11 cellular contexts compared by ENCODE assay signal in the genomic region with DNA sequence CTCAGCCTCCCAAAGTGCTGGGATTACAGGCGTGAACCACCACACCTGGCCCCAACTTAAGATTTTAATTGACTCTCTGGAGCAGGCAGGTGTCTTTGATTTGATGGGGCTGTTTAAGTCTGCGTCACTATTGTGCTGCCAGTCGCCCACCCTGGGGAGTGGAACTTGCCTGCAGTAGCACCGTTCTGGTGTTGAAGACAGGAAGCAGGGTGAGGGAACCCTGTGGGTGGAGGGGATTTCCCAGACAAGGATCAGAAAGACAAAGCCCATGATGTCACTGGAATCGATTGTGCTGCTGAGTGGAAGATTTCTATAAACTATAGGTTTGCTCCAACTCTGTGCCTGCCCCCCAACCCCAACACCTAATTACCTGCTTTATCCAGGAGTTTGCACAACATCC. TPM values are rescaled to one million over a fixed set of nuclear protein-coding genes. Genes with fewer than 3 reads are reported as not detected.
DNase-seq lines count a peak whose midpoint lies in the region; ATAC-seq, FAIRE-seq and TF ChIP-seq lines count a peak whose summit lies in the region.
"Had no signal": no experiment of that assay in that cellular context is flagged by ENCODE, and none has a peak within 500 bp of the region (broad histone marks: within the 10 kb centered on the region; RNA-seq: fewer than 3 reads in every experiment).

No MANE protein-coding gene starts in this region.

- no peaks in the 10 kb centered on the region for H3K9me3 ChIP-seq in GM12878 (replicated peaks; ENCODE audit: control insufficient read depth, insufficient read depth, low read length)

- RAD21 ChIA-PET in GM12878 (lab: Charles Lee; ENCODE audit: unreplicated experiment) = interaction anchor here (0.8 to 3.0 kb wide), 6 partner anchors 20 to 816 kb away, joined by 3 to 23 read pairs (median 8); no protein-coding TSS in a partner anchor

- H4K20me1 ChIP-seq in GM12878 (ENCODE audit: control insufficient read depth, insufficient read depth) = no peaks in the 10 kb centered on the region

- TF ChIP-seq EP300 in GM12878 (IDR thresholded peaks at IDR 0.05; ENCODE audit: borderline replicate concordance in 1 of 2, control insufficient read depth in 1 of 2, low read depth in 2 of 2, low read length in 2 of 2) = no peak

- no peak for TF ChIP-seq POLR2A in GM12878 (IDR thresholded peaks at IDR 0.05; ENCODE audit: low read depth, low read length)

- in situ Hi-C loops in GM12878 (cut with MboI) = no loop called here

- TF ChIP-seq CTCF in GM12878 (IDR thresholded peaks at IDR 0.05 in 2 of 3, conservative IDR thresholded peaks at IDR 0.05 in 1 of 3; ENCODE audit: control insufficient read depth in 2 of 3, extremely low read depth in 1 of 3, insufficient read depth in 1 of 3, low read depth in 3 of 3, low read length in 3 of 3) = no peak

- peak; percentile 69 for ATAC-seq in GM19438 (IDR thresholded peaks at IDR 0.05; ENCODE audit: low read depth, unreplicated experiment)
- peak; percentile 85 for ATAC-seq in GM12878
- ATAC-seq: esophagus mucosa had no signal

- H3K9ac ChIP-seq in GM12878 (ENCODE audit: control insufficient read depth, insufficient read depth, low read length) = no peak overlapping the region

- POLR2A ChIA-PET in GM12878 (lab: Charles Lee) = no interaction called here

- intact Hi-C loops in GM12878 (cut with micrococcal nuclease; ENCODE audit: unreplicated experiment) = loop anchor here (5.0 kb wide), 1 partner anchor 297 kb away; no protein-coding TSS in a partner anchor

- TF ChIP-seq RAD21 in GM12878 (IDR thresholded peaks at IDR 0.05; ENCODE audit: insufficient read depth, low read depth, low read length) = no peak

- no peaks in the 10 kb centered on the region for H3K36me3 ChIP-seq in GM12878 (ENCODE audit: control insufficient read depth in 2 of 2, insufficient read depth in 2 of 2, low read length in 1 of 2)

- peak overlapping the region; percentile 54; the same call in 1 of the 2 replicates for H3K4me2 ChIP-seq in GM12878 (ENCODE audit: control insufficient read depth, insufficient read depth)

- no TSS peak for BruUV-seq in GM12878 (replicated peaks; lab: Mats Ljungman, UMichigan)

- no peak for FAIRE-seq in GM12878 (lab: Jason Lieb, UNC)
- FAIRE-seq: GM18507 had no signal

- peaks cover 6% of the 10 kb centered on the region; the same call in 1 of the 2 replicates for H3K4me1 ChIP-seq in GM12878 (ENCODE audit: control insufficient read depth, insufficient read depth, low read length)

- H3K27ac ChIP-seq in GM12878 (ENCODE audit: control insufficient read depth, insufficient read depth) = no peak overlapping the region

- 15% methylated on average over 5 of the region's 5 CpGs for WGBS in GM12878 (ENCODE audit: insufficient coverage, insufficient replicate concordance, low lambda C conversion rate, missing lambda C conversion rate)

- peak overlapping the region; percentile 29; the same call in 1 of the 2 replicates for H2AFZ ChIP-seq in GM12878 (ENCODE audit: control insufficient read depth, low read depth, low read length)

- DNase-seq in T-helper 22 cell (ENCODE audit: low read depth) = peak; percentile 5
- peak; percentile 13 for DNase-seq in GM12878 (ENCODE audit: low read depth, low spot score)
- peak; percentile 22 to 62 for DNase-seq in stimulated activated CD8-positive, alpha-beta memory T cell treated with anti-CD3 and anti-CD28 coated beads, Interleukin-2, amount 100 ng/mL, for 48 hours (ENCODE audit: low read depth in 2 of 2)
- DNase-seq in NCI-H1436 treated with DMSO at 0.1 percent for 48 hours (lab: John Stamatoyannopoulos, UW) = no peak
- no peak for DNase-seq in NCI-H1930 (lab: John Stamatoyannopoulos, UW)
- DNase-seq in anterior cingulate cortex (lab: John Stamatoyannopoulos, UW) = no peak
- no peak for DNase-seq in NCI-H1436 (lab: John Stamatoyannopoulos, UW)
- DNase-seq: NCI-H2107 had no signal

- no peaks in the 10 kb centered on the region for H3K27me3 ChIP-seq in GM12878 (replicated peaks in 1 of 2; ENCODE audit: control insufficient read depth in 2 of 2, insufficient read depth in 2 of 2, low read length in 1 of 2)

- no peaks in the 10 kb centered on the region for H3K79me2 ChIP-seq in GM12878 (ENCODE audit: control insufficient read depth, insufficient read depth, low read length)

- SMC1A ChIA-PET in GM12878 (lab: Charles Lee; ENCODE audit: uncharacterized antibody, unreplicated experiment) = interaction anchor here (0.6 to 3.5 kb wide), 10 partner anchors 16 to 1014 kb away, joined by 3 to 25 read pairs (median 6); no protein-coding TSS in a partner anchor

- CTCF ChIA-PET in GM12878 (lab: Yijun Ruan, JAX) = interaction anchor here (0.8 to 5.7 kb wide), 20 partner anchors 16 to 816 kb away, joined by 3 to 56 read pairs (median 16); no protein-coding TSS in a partner anchor

- H3K4me3 ChIP-seq in GM12878 = no peak overlapping the region

TF ChIP-seq in GM12878, 131 proteins besides CTCF, POLR2A, EP300 and RAD21 (continues in another document):
- TF ChIP-seq WRNIP1 (IDR thresholded peaks at IDR 0.05; ENCODE audit: borderline replicate concordance, low read depth, low read length) (no peak), MEF2B (IDR thresholded peaks at IDR 0.05; ENCODE audit: partially characterized antibody, poor library complexity, severe bottlenecking) (no peak), CHD4 (IDR thresholded peaks at IDR 0.05) (no peak), ZZZ3 (IDR thresholded peaks at IDR 0.05; ENCODE audit: control insufficient read depth, insufficient read length, low read depth) (no peak), RFX5 (IDR thresholded peaks at IDR 0.05; ENCODE audit: low read depth, low read length) (no peak), SP1 (IDR thresholded peaks at IDR 0.05; ENCODE audit: low read depth, low read length) (no peak), EGR1 (IDR thresholded peaks at IDR 0.05; ENCODE audit: borderline replicate concordance in 1 of 2, low read depth in 2 of 2, low read length in 2 of 2) (0 out of 3 replicates have a peak, but pooled peaks of 1 of the 2 experiments have one; percentile 26), RUNX3 (IDR thresholded peaks at IDR 0.05; ENCODE audit: low read length) (peak; percentile 39; the same call in 1 of the 2 replicates), ATF7 (IDR thresholded peaks at IDR 0.05; ENCODE audit: low read depth) (0 out of 2 replicates have a peak, but pooled peaks have one; percentile 34), IKZF1 (conservative IDR thresholded peaks at IDR 0.05) (0 out of 2 replicates have a peak, but pooled peaks have one; percentile 12), CREB1 (IDR thresholded peaks at IDR 0.05; ENCODE audit: low read depth) (0 out of 2 replicates have a peak, but pooled peaks have one; percentile 34)
- TF ChIP-seq, protein P1, sequence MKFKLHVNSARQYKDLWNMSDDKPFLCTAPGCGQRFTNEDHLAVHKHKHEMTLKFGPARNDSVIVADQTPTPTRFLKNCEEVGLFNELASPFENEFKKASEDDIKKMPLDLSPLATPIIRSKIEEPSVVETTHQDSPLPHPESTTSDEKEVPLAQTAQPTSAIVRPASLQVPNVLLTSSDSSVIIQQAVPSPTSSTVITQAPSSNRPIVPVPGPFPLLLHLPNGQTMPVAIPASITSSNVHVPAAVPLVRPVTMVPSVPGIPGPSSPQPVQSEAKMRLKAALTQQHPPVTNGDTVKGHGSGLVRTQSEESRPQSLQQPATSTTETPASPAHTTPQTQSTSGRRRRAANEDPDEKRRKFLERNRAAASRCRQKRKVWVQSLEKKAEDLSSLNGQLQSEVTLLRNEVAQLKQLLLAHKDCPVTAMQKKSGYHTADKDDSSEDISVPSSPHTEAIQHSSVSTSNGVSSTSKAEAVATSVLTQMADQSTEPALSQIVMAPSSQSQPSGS (IDR thresholded peaks at IDR 0.05; ENCODE audit: low read length) = peak; percentile 44; the same call in 1 of the 2 replicates

RNA-seq across cellular contexts. Expression of gene ALDH8A1, which starts 11.0 kb away (rescaled TPM):
- 5.4 and 11.8 TPM in 2 replicates for total RNA-seq in GM12878 (2013; cell fraction: nucleolus; rRNA removed)
- total RNA-seq in GM12878 (2014; rRNA removed) (0.82 and 1.8 TPM in 2 replicates), GM12878 (2014; rRNA removed; fragmentation: Illumina TruSeq; extraction: Trizol) (0.13 and 0.37 TPM in 2 replicates), GM12878 (2021) (0.66 and 0.97 TPM in 2 replicates)
- 0.85 TPM for polyA plus RNA-seq in GM12878 (2011; ENCODE audit: low read depth)
- polyA plus RNA-seq in GM12878 (2011; rRNA removed) (0.73 and 1.2 TPM in 2 replicates), GM12878 (2014; fragmentation: Illumina TruSeq; extraction: Trizol) (0.62 TPM in 1 of 2 replicates, not detected in the other), GM12878 (2014; fragmentation: Nextera tagmentation; extraction: Ambion mirVana) (not detected), GM12878 (2014; rRNA removed) (0.18 and 1.5 TPM in 2 replicates), GM12878 (2016; fragmentation: Nextera tagmentation; extraction: Ambion mirVana) (under 1 TPM in 1 of 2 experiments, not detected in 1; 0.15 TPM)
- polyA plus RNA-seq in GM12878 (2011; cell fraction: cytosol; rRNA removed) = 0.18 and 0.36 TPM in 2 replicates
- polyA plus RNA-seq in GM12878 (2011; cell fraction: nucleus; rRNA removed) = 3.3 and 4.2 TPM in 2 replicates
- polyA plus RNA-seq in GM12878 (2012) = 0.63 and 0.87 TPM in 2 replicates
- polyA minus RNA-seq in GM12878 (2011; rRNA and poly(A)+ RNA removed) = 0.80 and 3.9 TPM in 2 replicates
- not detected in 2 replicates for polyA minus RNA-seq in GM12878 (2011; cell fraction: cytosol; rRNA and poly(A)+ RNA removed)
- 1.6 and 3.6 TPM in 2 replicates for polyA minus RNA-seq in GM12878 (2011; cell fraction: nucleus; rRNA and poly(A)+ RNA removed)

Comparison
In these comparisons a context has a peak if more than half of its experiments do, and no peak if none do; other contexts are left out.
1. DNase-seq: peak in T-helper 22 cell (single experiment), GM12878 (single experiment) and stimulated activated CD8-positive, alpha-beta memory T cell treated with anti-CD3 and anti-CD28 coated beads, Interleukin-2, amount 100 ng/mL, for 48 hours (2 of 2); none in NCI-H1436 treated with DMSO at 0.1 percent for 48 hours (single experiment), NCI-H1930 (0 of 2), anterior cingulate cortex (0 of 58) and NCI-H1436 (single experiment).